Comparison of ENCODE assay signal across 8 cellular contexts in genomic region chr10:11684717-11685645, GRCh38. TPM values are rescaled to one million over a fixed set of nuclear protein-coding genes. Genes with fewer than 3 reads are reported as not detected.
DNase-seq lines count a peak whose midpoint lies in the region; ATAC-seq and TF ChIP-seq lines count a peak whose summit lies in the region.

No MANE protein-coding gene starts in this region.

- H3K4me3 ChIP-seq in LNCaP clone FGC (ENCODE audit: low read depth, low read length): no peak overlapping the region
- H3K4me3 ChIP-seq in muscle layer of colon (ENCODE audit: low read depth in 1 of 2, low read length in 2 of 2): no peak overlapping the region

- H3K27me3 ChIP-seq in muscle layer of colon (ENCODE audit: control insufficient read depth in 1 of 2, insufficient read depth in 2 of 2, low read length in 2 of 2): no peaks in the 10 kb centered on the region

- POLR2A ChIA-PET in activated CD8-positive, alpha-beta T cell treated with anti-CD3 and anti-CD28 coated beads for 36 hours (lab: Charles Lee): interaction anchor here (0.8 to 1.4 kb wide), 4 partner anchors 14 to 184 kb away, joined by 3 to 5 read pairs (median 4); no protein-coding TSS in a partner anchor

- ATAC-seq in GM21825 (IDR thresholded peaks at IDR 0.05; ENCODE audit: unreplicated experiment): peak; percentile 58
- ATAC-seq in activated CD8-positive, alpha-beta T cell treated with anti-CD3 and anti-CD28 coated beads for 36 hours: peak; percentile 90
- peak; percentile 87 to 89 for ATAC-seq in stimulated activated naive B cell treated with anti-CD40 and anti-IgM and Interleukin-4, amounts not matched to agents 10 μg/mL and 1 μg/mL and 100 μg/mL, for 72 hours (replicated peaks)

- H3K27ac ChIP-seq in muscle layer of colon (ENCODE audit: low read depth, low read length): peak overlapping the region; percentile 21

- no peaks in the 10 kb centered on the region for H3K36me3 Mint-ChIP-seq in activated CD8-positive, alpha-beta T cell treated with anti-CD3 and anti-CD28 coated beads for 36 hours (ENCODE audit: low read depth)
- H3K36me3 Mint-ChIP-seq in stimulated activated naive B cell treated with anti-CD40 and anti-IgM and Interleukin-4, amounts not matched to agents 10 μg/mL and 1 μg/mL and 100 μg/mL, for 72 hours: no peaks in the 10 kb centered on the region

- TF ChIP-seq CTCF in LNCaP clone FGC (IDR thresholded peaks at IDR 0.05; ENCODE audit: control insufficient read depth, extremely low read depth, insufficient read depth): no peak
- TF ChIP-seq CTCF in activated CD8-positive, alpha-beta T cell treated with anti-CD3 and anti-CD28 coated beads for 36 hours (IDR thresholded peaks at IDR 0.05): no peak

- H3K9me3 ChIP-seq in muscle layer of colon (ENCODE audit: low read length): no peaks in the 10 kb centered on the region

- H3K36me3 ChIP-seq in muscle layer of colon (ENCODE audit: insufficient read depth, low read length): no peaks in the 10 kb centered on the region

- H3K27me3 Mint-ChIP-seq in activated CD8-positive, alpha-beta T cell treated with anti-CD3 and anti-CD28 coated beads for 36 hours: no peaks in the 10 kb centered on the region
- H3K27me3 Mint-ChIP-seq in stimulated activated naive B cell treated with anti-CD40 and anti-IgM and Interleukin-4, amounts not matched to agents 10 μg/mL and 1 μg/mL and 100 μg/mL, for 72 hours: no peaks in the 10 kb centered on the region

- no peaks in the 10 kb centered on the region for H3K4me1 ChIP-seq in muscle layer of colon (ENCODE audit: insufficient read depth, low read length)

- intact Hi-C loops in activated CD8-positive, alpha-beta T cell treated with anti-CD3 and anti-CD28 coated beads for 36 hours (cut with micrococcal nuclease): no loop called here

- H3K9ac ChIP-seq in muscle layer of colon (ENCODE audit: low read length): no peak overlapping the region

- CTCF ChIA-PET in activated CD8-positive, alpha-beta T cell treated with anti-CD3 and anti-CD28 coated beads for 36 hours (lab: Charles Lee): interaction anchor here (0.9 to 1.5 kb wide), 3 partner anchors 16 to 169 kb away, joined by 3 read pairs; no protein-coding TSS in a partner anchor

- H3K4me1 Mint-ChIP-seq in activated CD8-positive, alpha-beta T cell treated with anti-CD3 and anti-CD28 coated beads for 36 hours (ENCODE audit: low read depth): peaks cover 37% of the 10 kb centered on the region
- peaks cover 70 to 94% of the 10 kb centered on the region in 2 donors for H3K4me1 Mint-ChIP-seq in stimulated activated naive B cell treated with anti-CD40 and anti-IgM and Interleukin-4, amounts not matched to agents 10 μg/mL and 1 μg/mL and 100 μg/mL, for 72 hours

- peak overlapping the region; percentile 72 for H3K4me3 Mint-ChIP-seq in activated CD8-positive, alpha-beta T cell treated with anti-CD3 and anti-CD28 coated beads for 36 hours
- peak overlapping the region; percentile 86 to 92 for H3K4me3 Mint-ChIP-seq in stimulated activated naive B cell treated with anti-CD40 and anti-IgM and Interleukin-4, amounts not matched to agents 10 μg/mL and 1 μg/mL and 100 μg/mL, for 72 hours

- peak overlapping the region; percentile 94 for H3K27ac Mint-ChIP-seq in activated CD8-positive, alpha-beta T cell treated with anti-CD3 and anti-CD28 coated beads for 36 hours
- H3K27ac Mint-ChIP-seq in stimulated activated naive B cell treated with anti-CD40 and anti-IgM and Interleukin-4, amounts not matched to agents 10 μg/mL and 1 μg/mL and 100 μg/mL, for 72 hours: peak overlapping the region; percentile 100

- no peaks in the 10 kb centered on the region for H3K9me3 Mint-ChIP-seq in activated CD8-positive, alpha-beta T cell treated with anti-CD3 and anti-CD28 coated beads for 36 hours
- no peaks in the 10 kb centered on the region for H3K9me3 Mint-ChIP-seq in stimulated activated naive B cell treated with anti-CD40 and anti-IgM and Interleukin-4, amounts not matched to agents 10 μg/mL and 1 μg/mL and 100 μg/mL, for 72 hours

- DNase-seq in GM03348 (ENCODE audit: low spot score) (peak; percentile 84), LNCaP clone FGC (ENCODE audit: low read depth) (peak; percentile 28), epidermal melanocyte (ENCODE audit: insufficient read length, low spot score) (peak; percentile 41), D341Med (ENCODE audit: low spot score) (no peak)
- DNase-seq in activated CD8-positive, alpha-beta T cell treated with anti-CD3 and anti-CD28 coated beads for 36 hours: peak; percentile 79
- peak; percentile 78 for DNase-seq in stimulated activated naive B cell treated with anti-CD40 and anti-IgM and Interleukin-4, amounts not matched to agents 10 μg/mL and 1 μg/mL and 100 μg/mL, for 72 hours

RNA-seq across cellular contexts. Expression of gene ECHDC3, which starts 57.2 kb away (rescaled TPM):
- 1 to 10 TPM; 1.1 to 1.7 TPM for total RNA-seq in activated CD8-positive, alpha-beta T cell treated with anti-CD3 and anti-CD28 coated beads for 36 hours
